Comparison of ENCODE assay signal across 8 cellular contexts in genomic region chr7:66075590-66076458, GRCh38. TPM values are rescaled to one million over a fixed set of nuclear protein-coding genes. Genes with fewer than 3 reads are reported as not detected.
DNase-seq lines count a peak whose midpoint lies in the region; ATAC-seq and TF ChIP-seq lines count a peak whose summit lies in the region.

Gene ASL (plus strand): TSS chr7:66075819. CDS start chr7:66076082, 263 bp downstream.

- no peaks in the 10 kb centered on the region for H3K27me3 ChIP-seq in adipocyte (replicated peaks; ENCODE audit: control insufficient read depth, insufficient read depth, low read length)
- no peaks in the 10 kb centered on the region for H3K27me3 ChIP-seq in cardiac muscle cell
- H3K27me3 ChIP-seq in trophoblast cell (ENCODE audit: insufficient read depth, low read length) = no peaks in the 10 kb centered on the region
- H3K27me3 ChIP-seq in transverse colon = no peaks in the 10 kb centered on the region

- H4K12ac ChIP-seq in trophoblast cell (ENCODE audit: low read depth, low read length) = peak within 1 kb of the TSS; percentile 37

- H3K79me2 ChIP-seq in trophoblast cell (ENCODE audit: control insufficient read depth, insufficient read depth, low read length, poor library complexity) = peaks cover 2% of the 10 kb centered on the region

- no peak within 1 kb of the TSS for H2AK5ac ChIP-seq in trophoblast cell (ENCODE audit: low read length)

- peak within 1 kb of the TSS; percentile 92 for H3K4me2 ChIP-seq in trophoblast cell (ENCODE audit: low read length)

- no peak for TF ChIP-seq EP300 in transverse colon (IDR thresholded peaks at IDR 0.05; ENCODE audit: low read depth)

- H3K4ac ChIP-seq in trophoblast cell (ENCODE audit: low read depth, low read length) = peak within 1 kb of the TSS; percentile 9

- H3K79me1 ChIP-seq in trophoblast cell (ENCODE audit: low read length) = peaks cover 4% of the 10 kb centered on the region

- no CpG with 5 or more reads among the region's 67 CpGs for WGBS in trophoblast cell (ENCODE audit: extremely low coverage, insufficient coverage, insufficient read length)
- WGBS in transverse colon (ENCODE audit: low coverage in 1 of 2), 2 donors = 0% methylated on average over 1 to 18 of the region's 67 CpGs

- H2BK12ac ChIP-seq in trophoblast cell (ENCODE audit: low read length) = no peak within 1 kb of the TSS

- H2AFZ ChIP-seq in trophoblast cell (ENCODE audit: insufficient read depth, low read length, poor library complexity) = peak within 1 kb of the TSS; percentile 92

- H3K4me1 ChIP-seq in adipocyte (ENCODE audit: control insufficient read depth, insufficient read depth, low read length) (peaks cover 12% of the 10 kb centered on the region), cardiac muscle cell (ENCODE audit: low read depth) (no peaks in the 10 kb centered on the region), trophoblast cell (ENCODE audit: control insufficient read depth in 1 of 2, insufficient read depth in 2 of 2, low read length in 2 of 2) (peaks cover 4 to 7% of the 10 kb centered on the region in 2 experiments), transverse colon (peaks cover 14 to 23% (median 18%) of the 10 kb centered on the region in 4 donors)

- H3K9ac ChIP-seq in adipocyte (ENCODE audit: low read length) (peak within 1 kb of the TSS; percentile 93), trophoblast cell (ENCODE audit: low read length) (peak within 1 kb of the TSS; percentile 76)

- peak within 1 kb of the TSS; percentile 53 for H3K18ac ChIP-seq in trophoblast cell (ENCODE audit: low read length)

- no peaks in the 10 kb centered on the region for H3K36me3 ChIP-seq in adipocyte (ENCODE audit: control insufficient read depth, insufficient read depth, low read length, severe bottlenecking)
- H3K36me3 ChIP-seq in cardiac muscle cell = no peaks in the 10 kb centered on the region
- H3K36me3 ChIP-seq in trophoblast cell (ENCODE audit: control insufficient read depth in 1 of 2, insufficient read depth in 2 of 2, low read length in 2 of 2) = peaks cover 0 to 2% of the 10 kb centered on the region in 2 experiments
- H3K36me3 ChIP-seq in transverse colon = no peaks in the 10 kb centered on the region

- ATAC-seq in HG02642 (IDR thresholded peaks at IDR 0.05; ENCODE audit: poor library complexity, unreplicated experiment) = peak; percentile 99

- DNase-seq in GM12865 (ENCODE audit: low read depth) = peak; percentile 95
- DNase-seq in NCI-H128 (lab: John Stamatoyannopoulos, UW; ENCODE audit: unreplicated experiment) = peak; percentile 67
- peak; percentile 76 for DNase-seq in T follicular helper cell (ENCODE audit: low read depth)
- DNase-seq in adipocyte (ENCODE audit: low read depth) = peak; percentile 98
- DNase-seq in cardiac muscle cell (ENCODE audit: low read depth in 1 of 2, low spot score in 1 of 2) = peak; percentile 94 to 97
- peak; percentile 93 to 96 for DNase-seq in trophoblast cell
- peak; percentile 97 for DNase-seq in transverse colon

- TF ChIP-seq POLR2A in transverse colon (IDR thresholded peaks at IDR 0.05) = peak; percentile 94

- H3K23ac ChIP-seq in trophoblast cell (ENCODE audit: low read length) = no peak within 1 kb of the TSS

- TF ChIP-seq CTCF in GM12865 (IDR thresholded peaks at IDR 0.05; ENCODE audit: insufficient read depth, low read depth, low read length, missing control alignments) (no peak), cardiac muscle cell (IDR thresholded peaks at IDR 0.05; ENCODE audit: low read depth, low read length) (peak; percentile 13), transverse colon (IDR thresholded peaks at IDR 0.05) (peak in 1 of 5 experiments; percentile 27)

- H2BK120ac ChIP-seq in trophoblast cell (ENCODE audit: insufficient read depth, low read length, poor library complexity) = peak within 1 kb of the TSS; percentile 37

- H4K8ac ChIP-seq in trophoblast cell (ENCODE audit: low read depth, low read length) = peak within 1 kb of the TSS; percentile 75

- in situ Hi-C loops in transverse colon (cut with MboI; ENCODE audit: low pct_ligation_motif_present in 1 of 4, low pct_unique_long_range_greater_than_20kb in 1 of 4, low sequenced_read_pairs in 3 of 4) = no loop called here

- peak within 1 kb of the TSS; percentile 58 for H3K14ac ChIP-seq in trophoblast cell (ENCODE audit: low read length)

- peak within 1 kb of the TSS; percentile 48 for H4K91ac ChIP-seq in trophoblast cell (ENCODE audit: low read depth, low read length)

- peak within 1 kb of the TSS; percentile 10 for H2BK5ac ChIP-seq in trophoblast cell (ENCODE audit: low read depth, low read length, poor library complexity)

- no peaks in the 10 kb centered on the region for H3K9me3 ChIP-seq in adipocyte (ENCODE audit: control insufficient read depth, low read length)
- H3K9me3 ChIP-seq in cardiac muscle cell (ENCODE audit: low read depth) = no peaks in the 10 kb centered on the region
- no peaks in the 10 kb centered on the region for H3K9me3 ChIP-seq in trophoblast cell (ENCODE audit: insufficient read depth, low read depth, low read length)
- H3K9me3 ChIP-seq in transverse colon = no peaks in the 10 kb centered on the region

- no peak within 1 kb of the TSS for H3K27ac ChIP-seq in cardiac muscle cell
- H3K27ac ChIP-seq in trophoblast cell (ENCODE audit: low read depth, low read length) = no peak within 1 kb of the TSS
- H3K27ac ChIP-seq in transverse colon = peak within 1 kb of the TSS; percentile 78 to 88 (median 86)

- intact Hi-C loops in transverse colon (cut with DNase I; ENCODE audit: low total_unique reads) = no loop called here

- H3K4me3 ChIP-seq in GM12865 (ENCODE audit: low read depth, low read length) = peak within 1 kb of the TSS; percentile 80
- peak within 1 kb of the TSS; percentile 94 for H3K4me3 ChIP-seq in adipocyte (ENCODE audit: low read length)
- H3K4me3 ChIP-seq in cardiac muscle cell = peak within 1 kb of the TSS; percentile 94
- H3K4me3 ChIP-seq in trophoblast cell (ENCODE audit: low read depth, low read length) = peak within 1 kb of the TSS; percentile 91
- H3K4me3 ChIP-seq in transverse colon = peak within 1 kb of the TSS; percentile 57 to 92 (median 78)

RNA-seq across cellular contexts. Expression of gene ASL, which starts in this region (rescaled TPM):
- total RNA-seq in cardiac muscle cell = 13.6 and 17.9 TPM in 2 replicates
- 14.0 and 18.1 TPM in 2 replicates for polyA plus RNA-seq in cardiac muscle cell
- 16.5 and 17.4 TPM in 2 replicates for polyA plus RNA-seq in trophoblast cell (2013)
- total RNA-seq in transverse colon = 100 to 1,000 TPM in 2 of 4 donors, 10 to 100 TPM in 2; 77.2 to 179 (median 129) TPM

Comparison
In these comparisons a context has a peak if more than half of its experiments do, and no peak if none do; other contexts are left out.
1. H3K27ac ChIP-seq: peak in transverse colon (4 of 4); none in cardiac muscle cell (single experiment) and trophoblast cell (single experiment).
2. Peak in every context shown above with its lines, with median percentiles within 50 percentile points of each other: DNase-seq and H3K4me3 ChIP-seq.